8 cellular contexts compared by ENCODE assay signal in the genomic region with DNA sequence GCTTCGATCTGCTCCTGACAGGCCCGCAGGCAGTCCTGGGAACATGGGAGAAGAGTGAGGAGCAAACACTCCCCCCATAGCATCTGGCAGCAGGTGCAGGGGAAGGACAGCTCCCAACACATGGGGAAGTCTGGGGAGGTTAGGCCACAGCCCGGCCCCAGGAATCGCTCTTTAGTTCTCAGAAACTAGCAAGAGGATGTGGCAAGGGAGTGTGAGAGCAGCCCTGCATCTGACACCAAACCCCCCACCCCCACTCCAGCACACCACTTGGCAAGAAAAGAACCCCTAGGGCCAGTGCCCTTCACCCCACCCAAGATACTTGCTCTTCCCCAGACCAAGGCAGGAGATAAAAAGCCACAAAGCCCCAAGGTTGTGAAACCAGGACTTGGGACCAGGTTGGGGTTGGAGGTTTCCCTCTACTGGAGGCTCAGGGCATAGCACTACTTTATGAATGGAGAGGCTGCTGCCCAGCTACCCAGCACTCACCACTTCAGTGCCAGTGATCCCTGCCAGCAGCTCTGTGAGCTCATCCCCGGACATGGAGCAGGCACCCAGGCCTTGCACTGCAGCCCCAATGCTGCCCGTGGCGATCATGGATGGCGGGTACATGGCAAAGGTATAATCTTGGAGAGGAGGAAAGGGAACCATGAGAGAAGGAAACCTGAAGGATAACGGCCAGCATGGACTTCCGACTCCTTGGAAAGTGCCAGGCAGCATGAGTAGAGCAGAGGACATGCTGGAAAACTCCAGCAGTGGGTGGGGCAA. TPM values are rescaled to one million over a fixed set of nuclear protein-coding genes. Genes with fewer than 3 reads are reported as not detected.
DNase-seq lines count a peak whose midpoint lies in the region; ATAC-seq, FAIRE-seq and TF ChIP-seq lines count a peak whose summit lies in the region.

No MANE protein-coding gene starts in this region.

- TF ChIP-seq RAD21 in A549 (conservative IDR thresholded peaks at IDR 0.05 in 1 of 2, IDR thresholded peaks at IDR 0.05 in 1 of 2) = peak; percentile 50 to 60

- peak overlapping the region; percentile 86 for H3K27ac Mint-ChIP-seq in activated CD8-positive, alpha-beta memory T cell treated with anti-CD3 and anti-CD28 coated beads, Interleukin-2, amount 10 ng/mL, durations not matched to agents 7 days and 5 days

- H3K36me3 Mint-ChIP-seq in activated CD8-positive, alpha-beta memory T cell treated with anti-CD3 and anti-CD28 coated beads, Interleukin-2, amount 10 ng/mL, durations not matched to agents 7 days and 5 days = peaks cover 81% of the 10 kb centered on the region

- DNase-seq in A549 (ENCODE audit: low read depth in 1 of 2, low spot score in 1 of 2) = peak; percentile 72 to 84
- DNase-seq in NOMO-1 (lab: John Stamatoyannopoulos, UW; ENCODE audit: unreplicated experiment in 2 of 2) = peak; percentile 94 to 99
- DNase-seq in activated CD8-positive, alpha-beta memory T cell treated with anti-CD3 and anti-CD28 coated beads, Interleukin-2, amount 10 ng/mL, durations not matched to agents 7 days and 5 days = peak; percentile 98
- peak; percentile 52 to 82 (median 71) for DNase-seq in mucosa of descending colon
- peak; percentile 72 to 86 for DNase-seq in stimulated activated CD8-positive, alpha-beta memory T cell treated with anti-CD3 and anti-CD28 coated beads, Interleukin-7, amount 100 ng/mL, for 48 hours (ENCODE audit: extremely low read depth in 1 of 2, low read depth in 1 of 2)

- H3K4me3 Mint-ChIP-seq in activated CD8-positive, alpha-beta memory T cell treated with anti-CD3 and anti-CD28 coated beads, Interleukin-2, amount 10 ng/mL, durations not matched to agents 7 days and 5 days = peak overlapping the region; percentile 99

- POLR2A ChIA-PET in A549 (lab: Yijun Ruan, JAX) = interaction anchor here (0.6 to 3.4 kb wide), 4 partner anchors 16 to 150 kb away, joined by 3 to 11 read pairs (median 8); partner anchors contain the start of gene MED20

- TF ChIP-seq POLR2A in A549 (IDR thresholded peaks at IDR 0.05; ENCODE audit: low read length) = no peak

- peak overlapping the region; percentile 93 to 99 for H3K27ac ChIP-seq in A549

- CTCF ChIA-PET in A549 (lab: Yijun Ruan, JAX) = interaction anchor here (0.6 to 18.6 kb wide), 26 partner anchors 8 to 1125 kb away, joined by 3 to 191 read pairs (median 4); partner anchors contain the start of genes BYSL, MED20, TAF8 and TOMM6
- CTCF ChIA-PET in activated CD8-positive, alpha-beta memory T cell treated with anti-CD3 and anti-CD28 coated beads, Interleukin-2, amount 10 ng/mL, durations not matched to agents 7 days and 5 days (lab: Charles Lee) = interaction anchor here (0.7 to 19.6 kb wide), 15 partner anchors 9 to 168 kb away, joined by 3 to 420 read pairs (median 4); partner anchors contain the start of genes BYSL, MED20, TAF8 and USP49

- H3K4me3 ChIP-seq in A549 (0 out of 3 replicates have a peak overlapping the region, but pooled peaks have one; percentile 14), endocrine pancreas (ENCODE audit: control insufficient read depth, insufficient read depth, low read length) (no peak overlapping the region), mucosa of descending colon (no peak overlapping the region)

- H3K9ac ChIP-seq in endocrine pancreas (ENCODE audit: control insufficient read depth, insufficient read depth, low read length) = peak overlapping the region; percentile 5

- peaks cover 60% of the 10 kb centered on the region for H3K4me1 Mint-ChIP-seq in activated CD8-positive, alpha-beta memory T cell treated with anti-CD3 and anti-CD28 coated beads, Interleukin-2, amount 10 ng/mL, durations not matched to agents 7 days and 5 days

- H3K27me3 Mint-ChIP-seq in activated CD8-positive, alpha-beta memory T cell treated with anti-CD3 and anti-CD28 coated beads, Interleukin-2, amount 10 ng/mL, durations not matched to agents 7 days and 5 days = no peaks in the 10 kb centered on the region

- H3K36me3 ChIP-seq in endocrine pancreas (ENCODE audit: control insufficient read depth, insufficient read depth, low read length) = no peaks in the 10 kb centered on the region
- H3K36me3 ChIP-seq in mucosa of descending colon (ENCODE audit: low read depth) = peaks cover 5% of the 10 kb centered on the region

- ATAC-seq in A549 = peak; percentile 69 to 73
- ATAC-seq in GM18502 (IDR thresholded peaks at IDR 0.05; ENCODE audit: poor library complexity, unreplicated experiment) = peak; percentile 56
- peak; percentile 50 for ATAC-seq in HG03442 (IDR thresholded peaks at IDR 0.05; ENCODE audit: unreplicated experiment)
- ATAC-seq in activated CD8-positive, alpha-beta memory T cell treated with anti-CD3 and anti-CD28 coated beads, Interleukin-2, amount 10 ng/mL, durations not matched to agents 7 days and 5 days = peak; percentile 75
- ATAC-seq in mucosa of descending colon = peak; percentile 71

- no peaks in the 10 kb centered on the region for H3K27me3 ChIP-seq in endocrine pancreas (ENCODE audit: control insufficient read depth, insufficient read depth, low read length)

- peak overlapping the region; percentile 98 for H3K4me2 ChIP-seq in A549

- TF ChIP-seq CTCF in A549 (IDR thresholded peaks at IDR 0.05) = peak; percentile 47
- TF ChIP-seq CTCF in mucosa of descending colon (IDR thresholded peaks at IDR 0.05) = peak; percentile 66

- FAIRE-seq in A549 (lab: Jason Lieb, UNC) = no peak

- no peaks in the 10 kb centered on the region for H3K9me3 Mint-ChIP-seq in activated CD8-positive, alpha-beta memory T cell treated with anti-CD3 and anti-CD28 coated beads, Interleukin-2, amount 10 ng/mL, durations not matched to agents 7 days and 5 days (ENCODE audit: low read depth)

- TF ChIP-seq EP300 in A549 (IDR thresholded peaks at IDR 0.05) = no peak

- H3K9me3 ChIP-seq in A549 (no peaks in the 10 kb centered on the region), endocrine pancreas (ENCODE audit: control insufficient read depth, low read length) (no peaks in the 10 kb centered on the region), mucosa of descending colon (no peaks in the 10 kb centered on the region)

- 46% methylated on average over 10 of the region's 10 CpGs for WGBS in A549 (ENCODE audit: missing lambda C conversion rate)

- H3K4me1 ChIP-seq in A549 = peaks cover 61% of the 10 kb centered on the region
- H3K4me1 ChIP-seq in endocrine pancreas (ENCODE audit: control insufficient read depth, insufficient read depth, low read length) = peaks cover 9% of the 10 kb centered on the region
- peaks cover 23% of the 10 kb centered on the region for H3K4me1 ChIP-seq in mucosa of descending colon (ENCODE audit: low read depth)

- intact Hi-C loops in mucosa of descending colon (cut with DNase I, micrococcal nuclease) = no loop called here

TF ChIP-seq in A549, 52 proteins besides CTCF, POLR2A, EP300 and RAD21:
- no peak for TF ChIP-seq CHD4 (IDR thresholded peaks at IDR 0.05; ENCODE audit: borderline replicate concordance)
- TF ChIP-seq FOXS1 (CRISPR knock-in tag; IDR thresholded peaks at IDR 0.05) = no peak
- TF ChIP-seq SMC3 (IDR thresholded peaks at IDR 0.05) = peak; percentile 66
- peak; percentile 24 to 67; a peak in 2 of 4 replicates for TF ChIP-seq CEBPB (IDR thresholded peaks at IDR 0.05)
- TF ChIP-seq, protein P1, sequence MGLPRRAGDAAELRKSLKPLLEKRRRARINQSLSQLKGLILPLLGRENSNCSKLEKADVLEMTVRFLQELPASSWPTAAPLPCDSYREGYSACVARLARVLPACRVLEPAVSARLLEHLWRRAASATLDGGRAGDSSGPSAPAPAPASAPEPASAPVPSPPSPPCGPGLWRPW (IDR thresholded peaks at IDR 0.05) = no peak

RNA-seq across cellular contexts. Expression of gene CCND3, which starts 5.4 kb away (rescaled TPM):
- polyA plus RNA-seq in A549 (2011; rRNA removed) (112 TPM in 2 replicates), A549 (2017; fragmentation: RNase III; extraction: RNeasy Plus Mini Kit Qiagen cat#74134 plus additional on column Dnase treatment) (213 to 228 TPM (median 215 TPM) in 3 replicates)
- polyA plus RNA-seq in A549 (2012; cell fraction: cytosol; rRNA removed) = 233 and 294 TPM in 2 replicates
- polyA plus RNA-seq in A549 (2012; cell fraction: nucleus; rRNA removed) = 237 and 312 TPM in 2 replicates
- 107 and 161 TPM in 2 replicates for polyA minus RNA-seq in A549 (2011; rRNA and poly(A)+ RNA removed)
- total RNA-seq in activated CD8-positive, alpha-beta memory T cell treated with anti-CD3 and anti-CD28 coated beads, Interleukin-2, amount 10 ng/mL, durations not matched to agents 7 days and 5 days = 100 to 1,000 TPM; 333 to 502 TPM
- total RNA-seq in mucosa of descending colon = 10 to 100 TPM; 51.2 to 69.1 (median 60.0) TPM

RNA-seq across cellular contexts. Expression of gene BYSL, which starts 15.0 kb away (rescaled TPM):
- 28.8 and 38.7 TPM in 2 replicates for polyA plus RNA-seq in A549 (2011; rRNA removed)
- 51.6 and 57.2 TPM in 2 replicates for polyA plus RNA-seq in A549 (2012; cell fraction: cytosol; rRNA removed)
- 60.1 and 67.8 TPM in 2 replicates for polyA plus RNA-seq in A549 (2012; cell fraction: nucleus; rRNA removed)
- 60.9 to 66.9 TPM (median 61.8 TPM) in 3 replicates for polyA plus RNA-seq in A549 (2017; fragmentation: RNase III; extraction: RNeasy Plus Mini Kit Qiagen cat#74134 plus additional on column Dnase treatment)
- 40.0 and 41.5 TPM in 2 replicates for polyA minus RNA-seq in A549 (2011; rRNA and poly(A)+ RNA removed)
- total RNA-seq in activated CD8-positive, alpha-beta memory T cell treated with anti-CD3 and anti-CD28 coated beads, Interleukin-2, amount 10 ng/mL, durations not matched to agents 7 days and 5 days = 10 to 100 TPM; 33.1 to 48.5 TPM
- 10 to 100 TPM in 2 of 3 donors, 1 to 10 TPM in 1; 7.5 to 10.5 (median 10.2) TPM for total RNA-seq in mucosa of descending colon

RNA-seq across cellular contexts. Expression of gene MED20, which starts 15.3 kb away (rescaled TPM):
- polyA plus RNA-seq in A549 (2011; rRNA removed) (29.3 and 32.9 TPM in 2 replicates), A549 (2017; fragmentation: RNase III; extraction: RNeasy Plus Mini Kit Qiagen cat#74134 plus additional on column Dnase treatment) (18.4 to 21.0 TPM (median 19.0 TPM) in 3 replicates)
- polyA plus RNA-seq in A549 (2012; cell fraction: cytosol; rRNA removed) = 17.7 and 19.1 TPM in 2 replicates
- 15.8 and 17.8 TPM in 2 replicates for polyA plus RNA-seq in A549 (2012; cell fraction: nucleus; rRNA removed)
- 34.0 and 36.5 TPM in 2 replicates for polyA minus RNA-seq in A549 (2011; rRNA and poly(A)+ RNA removed)
- total RNA-seq in activated CD8-positive, alpha-beta memory T cell treated with anti-CD3 and anti-CD28 coated beads, Interleukin-2, amount 10 ng/mL, durations not matched to agents 7 days and 5 days = 10 to 100 TPM; 21.9 to 25.6 TPM
- total RNA-seq in mucosa of descending colon = 10 to 100 TPM; 15.5 to 21.2 (median 18.6) TPM

RNA-seq across cellular contexts. Expression of gene USP49, which starts 41.1 kb away (rescaled TPM):
- polyA plus RNA-seq in A549 (2011; rRNA removed) = 2.9 TPM in 2 replicates
- 1.0 and 1.7 TPM in 2 replicates for polyA plus RNA-seq in A549 (2012; cell fraction: cytosol; rRNA removed)
- 5.2 and 6.1 TPM in 2 replicates for polyA plus RNA-seq in A549 (2012; cell fraction: nucleus; rRNA removed)
- 3.6 to 4.3 TPM (median 4.1 TPM) in 3 replicates for polyA plus RNA-seq in A549 (2017; fragmentation: RNase III; extraction: RNeasy Plus Mini Kit Qiagen cat#74134 plus additional on column Dnase treatment)
- polyA minus RNA-seq in A549 (2011; rRNA and poly(A)+ RNA removed) = 2.1 and 2.6 TPM in 2 replicates
- total RNA-seq in activated CD8-positive, alpha-beta memory T cell treated with anti-CD3 and anti-CD28 coated beads, Interleukin-2, amount 10 ng/mL, durations not matched to agents 7 days and 5 days = 1 to 10 TPM; 7.7 to 9.1 TPM
- total RNA-seq in mucosa of descending colon = 1 to 10 TPM; 2.8 to 3.7 (median 3.2) TPM

Comparison
In these comparisons a context has a peak if more than half of its experiments do, and no peak if none do; other contexts are left out.
1. RNA of gene CCND3, which starts 5.4 kb away (total RNA-seq): 333 to 502 TPM in activated CD8-positive, alpha-beta memory T cell treated with anti-CD3 and anti-CD28 coated beads, Interleukin-2, amount 10 ng/mL, durations not matched to agents 7 days and 5 days; 51.2 to 69.1 TPM in mucosa of descending colon; every median in the first group is over 4 times any median in the second.
2. Peak in every context shown above with its lines, with median percentiles within 50 percentile points of each other: ATAC-seq and DNase-seq.